8 cellular contexts compared by ENCODE assay signal in the genomic region with DNA sequence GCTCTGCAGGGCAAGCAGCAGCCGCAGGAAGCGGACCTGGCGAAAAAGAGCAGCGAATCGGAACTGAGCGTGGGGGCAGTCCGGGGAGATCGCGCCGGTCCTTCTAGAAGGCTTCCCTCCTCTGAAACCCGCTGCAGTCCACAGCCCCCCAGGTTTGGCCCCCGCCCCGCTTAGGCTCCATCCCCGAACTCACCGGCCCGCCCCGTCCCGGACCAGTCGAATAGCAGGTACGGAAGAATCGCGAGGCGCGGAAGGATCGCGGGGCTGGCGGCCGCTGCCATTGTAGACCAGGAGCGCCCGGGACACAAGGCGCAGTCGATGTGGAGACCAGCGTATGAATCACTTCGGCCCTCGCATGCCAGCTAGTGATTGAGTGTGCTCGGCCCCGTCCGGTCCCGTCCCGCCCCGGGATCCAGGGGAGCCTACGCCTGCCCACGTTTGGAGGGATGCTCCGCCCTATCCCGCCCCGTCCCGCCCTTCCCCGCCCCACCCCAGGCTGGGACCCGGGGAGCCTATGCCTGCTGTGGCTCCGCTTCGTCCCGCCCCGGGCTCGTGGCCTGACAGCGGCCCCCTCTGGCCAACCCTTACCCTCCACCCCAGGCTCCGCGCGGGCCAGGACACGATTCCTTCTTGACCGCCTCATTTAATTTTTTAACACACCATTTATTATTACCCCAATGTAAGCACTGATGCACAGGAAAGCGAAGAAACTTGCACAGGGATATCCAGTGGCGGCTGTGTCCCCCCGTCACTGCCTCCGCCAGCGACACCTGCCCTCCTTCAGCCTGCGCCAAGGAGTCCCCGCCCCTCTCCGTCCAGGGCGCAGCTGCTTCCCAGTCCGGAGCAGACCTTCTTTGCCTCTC. TPM values are rescaled to one million over a fixed set of nuclear protein-coding genes. Genes with fewer than 3 reads are reported as not detected.
A peak's percentile ranks its signal among the peaks of the same experiment; 100 is the strongest.
DNase-seq lines count a peak whose midpoint lies in the region; ATAC-seq, FAIRE-seq and TF ChIP-seq lines count a peak whose summit lies in the region.

A gene (minus strand): TSS at position 336 of the 863 bp plus-strand sequence. CDS start 55 bp downstream, at position 281.

- H3K4me3 Mint-ChIP-seq in stimulated activated naive CD8-positive, alpha-beta T cell treated with anti-CD3 and anti-CD28 coated beads, Interleukin-15, amount 100 ng/mL, for 72 hours: peak within 1 kb of the TSS; percentile 84 to 85

- H3K9me3 ChIP-seq in RWPE2 (ENCODE audit: severe bottlenecking): no peaks in the 10 kb centered on the region
- H3K9me3 ChIP-seq in neuron (ENCODE audit: low read length): peaks cover 3% of the 10 kb centered on the region

- peak; percentile 91 for ATAC-seq in RWPE2 (ENCODE audit: low read depth)
- ATAC-seq in foreskin keratinocyte: peak; percentile 92
- ATAC-seq in stimulated activated naive CD8-positive, alpha-beta T cell treated with anti-CD3 and anti-CD28 coated beads, Interleukin-15, amount 100 ng/mL, for 72 hours: peak; percentile 86

- no peaks in the 10 kb centered on the region for H3K27me3 ChIP-seq in RWPE2 (ENCODE audit: insufficient read depth, poor library complexity, severe bottlenecking)
- no peaks in the 10 kb centered on the region for H3K27me3 ChIP-seq in foreskin keratinocyte
- no peaks in the 10 kb centered on the region for H3K27me3 ChIP-seq in neuron (ENCODE audit: insufficient read depth, low read length)

- H3K27ac ChIP-seq in RWPE2 (ENCODE audit: poor library complexity, severe bottlenecking) (peak within 1 kb of the TSS; percentile 48), foreskin keratinocyte (peak within 1 kb of the TSS; percentile 35)

- H3K4me1 ChIP-seq in RWPE2 (ENCODE audit: insufficient read depth, poor library complexity, severe bottlenecking) (peaks cover 18% of the 10 kb centered on the region), foreskin keratinocyte (peaks cover 6% of the 10 kb centered on the region), neuron (ENCODE audit: insufficient read depth, low read length) (peaks cover 15% of the 10 kb centered on the region)

- H3K4me1 Mint-ChIP-seq in stimulated activated naive CD8-positive, alpha-beta T cell treated with anti-CD3 and anti-CD28 coated beads, Interleukin-15, amount 100 ng/mL, for 72 hours: peaks cover 32% of the 10 kb centered on the region

- H3K36me3 ChIP-seq in RWPE2 (ENCODE audit: low read depth): no peaks in the 10 kb centered on the region
- peaks cover 20% of the 10 kb centered on the region for H3K36me3 ChIP-seq in neuron (ENCODE audit: insufficient read depth, low read length)

- FAIRE-seq in GM19239 (lab: Jason Lieb, UNC): no peak

- DNase-seq in AG20443 (ENCODE audit: low spot score) (peak; percentile 98), GM19239 (ENCODE audit: insufficient read length, low spot score) (peak; percentile 64), HK-2 (ENCODE audit: unreplicated experiment) (peak; percentile 97), RWPE2 (ENCODE audit: low spot score) (peak; percentile 97), foreskin keratinocyte (peak; percentile 83 to 92)
- peak; percentile 48 for DNase-seq in activated gamma-delta T cell treated with anti-CD3 and anti-CD28 coated beads, Interleukin-2, amount 50 U/mL, for 16 hours (ENCODE audit: low read depth)
- DNase-seq in stimulated activated naive CD8-positive, alpha-beta T cell treated with anti-CD3 and anti-CD28 coated beads, Interleukin-15, amount 100 ng/mL, for 72 hours: peak; percentile 63 to 66

- H3K27me3 Mint-ChIP-seq in stimulated activated naive CD8-positive, alpha-beta T cell treated with anti-CD3 and anti-CD28 coated beads, Interleukin-15, amount 100 ng/mL, for 72 hours: peaks cover 39% of the 10 kb centered on the region

- TF ChIP-seq CTCF in RWPE2 (IDR thresholded peaks at IDR 0.05; ENCODE audit: poor library complexity, severe bottlenecking) (peak; percentile 86), foreskin keratinocyte (conservative IDR thresholded peaks at IDR 0.05) (peak; percentile 70)

- H3K9me3 Mint-ChIP-seq in stimulated activated naive CD8-positive, alpha-beta T cell treated with anti-CD3 and anti-CD28 coated beads, Interleukin-15, amount 100 ng/mL, for 72 hours: no peaks in the 10 kb centered on the region

- H3K4me3 ChIP-seq in RWPE2 (ENCODE audit: severe bottlenecking) (peak within 1 kb of the TSS; percentile 44), neuron (ENCODE audit: low read length) (peak within 1 kb of the TSS; percentile 86)

- peak within 1 kb of the TSS; percentile 98 for H2AFZ ChIP-seq in neuron (ENCODE audit: low read depth, low read length)

- H3K27ac Mint-ChIP-seq in stimulated activated naive CD8-positive, alpha-beta T cell treated with anti-CD3 and anti-CD28 coated beads, Interleukin-15, amount 100 ng/mL, for 72 hours: peak within 1 kb of the TSS in 1 of 2 donors; percentile 34

RNA-seq across cellular contexts. Expression of the gene that starts here (rescaled TPM):
- total RNA-seq in foreskin keratinocyte: 5.6 and 7.0 TPM in 2 replicates
- polyA plus RNA-seq in foreskin keratinocyte: 0.88 and 1.1 TPM in 2 replicates

Comparison
In these comparisons a context has a peak if more than half of its experiments do, and no peak if none do; other contexts are left out.
1. Peak in every context shown above with its lines: DNase-seq, ATAC-seq, H3K4me3 ChIP-seq and H3K27ac ChIP-seq.
2. DNase-seq: peak in every context shown above with its lines; median percentile 98 in AG20443; 97 in HK-2; 97 in RWPE2; 88 in foreskin keratinocyte; 64 in stimulated activated naive CD8-positive, alpha-beta T cell treated with anti-CD3 and anti-CD28 coated beads, Interleukin-15, amount 100 ng/mL, for 72 hours; 64 in GM19239; 48 in activated gamma-delta T cell treated with anti-CD3 and anti-CD28 coated beads, Interleukin-2, amount 50 U/mL, for 16 hours.